ENCODE assay signal across 19 cellular contexts in genomic region chr1:170593612-170594011, GRCh38.
DNase-seq lines count a peak whose midpoint lies in the region; TF ChIP-seq lines count a peak whose summit lies in the region.
"Had no signal": no experiment of that assay in that cellular context is flagged by ENCODE, and none has a peak within 500 bp of the region (broad histone marks: within the 10 kb centered on the region; RNA-seq: fewer than 3 reads in every experiment).

No MANE protein-coding gene starts in this region.

- H3K4me3 Mint-ChIP-seq in nephron: peak overlapping the region in 1 of 3 experiments; percentile 6
- H3K4me3 Mint-ChIP-seq: H9 had no signal

- peaks cover 16% of the 10 kb centered on the region for H3K9me3 Mint-ChIP-seq in nephron

- H3K4me1 ChIP-seq in ascending aorta (peaks cover 0 to 10% of the 10 kb centered on the region in 2 donors), tibial artery (peaks cover 0 to 24% (median 8%) of the 10 kb centered on the region in 4 donors)

- no peaks in the 10 kb centered on the region for H3K36me3 ChIP-seq in ascending aorta
- no peaks in the 10 kb centered on the region for H3K36me3 ChIP-seq in tibial artery
- H3K36me3 ChIP-seq: BLaER1 treated with 17β-estradiol and CSF1 and Interleukin-3, amounts not matched to agents 10 nM and 100 nM had no signal

- no peaks in the 10 kb centered on the region for H3K27me3 Mint-ChIP-seq in nephron (ENCODE audit: low read depth)

- peaks cover 36% of the 10 kb centered on the region for H3K4me1 Mint-ChIP-seq in nephron

- H3K9me3 ChIP-seq in ascending aorta: no peaks in the 10 kb centered on the region
- peaks cover 0 to 5% (median 0%) of the 10 kb centered on the region in 3 donors for H3K9me3 ChIP-seq in tibial artery

- TF ChIP-seq CTCF in ascending aorta (IDR thresholded peaks at IDR 0.05) (no peak), nephron (IDR thresholded peaks at IDR 0.05; ENCODE audit: unreplicated experiment in 3 of 3) (no peak), tibial artery (IDR thresholded peaks at IDR 0.05) (no peak)

- DNase-seq in DMS 273 (lab: John Stamatoyannopoulos, UW; ENCODE audit: unreplicated experiment) (peak; percentile 15), DMS 273 treated with DMSO at 0.1 percent for 48 hours (lab: John Stamatoyannopoulos, UW) (no peak), ascending aorta (ENCODE audit: low spot score in 2 of 2) (no peak), tibial artery (no peak), cerebellar nuclear complex (lab: John Stamatoyannopoulos, UW) (no peak), SW 1271 (lab: John Stamatoyannopoulos, UW) (no peak)
- DNase-seq in activated naive CD4-positive, alpha-beta T cell (lab: John Stamatoyannopoulos, UW): no peak
- DNase-seq: activated CD4-positive, alpha-beta T cell treated with anti-CD3 and anti-CD28 coated beads, Interleukin-2, amount 50 U/mL, for 1 hour; activated CD8-positive, alpha-beta memory T cell treated with anti-CD3 and anti-CD28 coated beads, Interleukin-2, amount 50 U/mL, for 4 hours; activated effector memory CD4-positive, alpha-beta T cell treated with Interleukin-2 at 50 U/mL for 16 hours; H9; MM.1S; NCI-H1694; NK-92 treated with Interleukin-12 subunit alpha and Interleukin-12 subunit beta, amount 100 ng/mL, for 24 hours; stimulated activated naive CD4-positive, alpha-beta T cell; T-helper 1 cell had no signal

- H3K27me3 ChIP-seq in ascending aorta (no peaks in the 10 kb centered on the region), tibial artery (no peaks in the 10 kb centered on the region)
- H3K27me3 ChIP-seq: BLaER1 treated with 17β-estradiol and CSF1 and Interleukin-3, amounts not matched to agents 10 nM and 100 nM had no signal

- peak overlapping the region; percentile 3 to 45 for H3K4me3 ChIP-seq in ascending aorta
- H3K4me3 ChIP-seq in tibial artery: peak overlapping the region; percentile 17 to 34
- H3K4me3 ChIP-seq: BLaER1 treated with 17β-estradiol and CSF1 and Interleukin-3, amounts not matched to agents 10 nM and 100 nM had no signal

- intact Hi-C loops in ascending aorta (cut with DNase I): no loop called here
- intact Hi-C loops in tibial artery (cut with DNase I; ENCODE audit: low total_unique reads): loop anchor here (5.0 kb wide), 1 partner anchor 69 kb away; the partner anchor contains the start of gene PRRX1

- H3K36me3 Mint-ChIP-seq in nephron (ENCODE audit: low read depth): peaks cover 10% of the 10 kb centered on the region

- H3K27ac ChIP-seq in ascending aorta (peak overlapping the region; percentile 51 to 65), tibial artery (peak overlapping the region; percentile 59 to 65)
- H3K27ac ChIP-seq: 22Rv1; BLaER1 treated with 17β-estradiol and CSF1 and Interleukin-3, amounts not matched to agents 10 nM and 100 nM had no signal

- peak overlapping the region in 2 of 3 experiments; percentile 35 to 47 for H3K27ac Mint-ChIP-seq in nephron
- H3K27ac Mint-ChIP-seq: H9 had no signal
